26 cellular contexts compared by ENCODE assay signal in the genomic region with DNA sequence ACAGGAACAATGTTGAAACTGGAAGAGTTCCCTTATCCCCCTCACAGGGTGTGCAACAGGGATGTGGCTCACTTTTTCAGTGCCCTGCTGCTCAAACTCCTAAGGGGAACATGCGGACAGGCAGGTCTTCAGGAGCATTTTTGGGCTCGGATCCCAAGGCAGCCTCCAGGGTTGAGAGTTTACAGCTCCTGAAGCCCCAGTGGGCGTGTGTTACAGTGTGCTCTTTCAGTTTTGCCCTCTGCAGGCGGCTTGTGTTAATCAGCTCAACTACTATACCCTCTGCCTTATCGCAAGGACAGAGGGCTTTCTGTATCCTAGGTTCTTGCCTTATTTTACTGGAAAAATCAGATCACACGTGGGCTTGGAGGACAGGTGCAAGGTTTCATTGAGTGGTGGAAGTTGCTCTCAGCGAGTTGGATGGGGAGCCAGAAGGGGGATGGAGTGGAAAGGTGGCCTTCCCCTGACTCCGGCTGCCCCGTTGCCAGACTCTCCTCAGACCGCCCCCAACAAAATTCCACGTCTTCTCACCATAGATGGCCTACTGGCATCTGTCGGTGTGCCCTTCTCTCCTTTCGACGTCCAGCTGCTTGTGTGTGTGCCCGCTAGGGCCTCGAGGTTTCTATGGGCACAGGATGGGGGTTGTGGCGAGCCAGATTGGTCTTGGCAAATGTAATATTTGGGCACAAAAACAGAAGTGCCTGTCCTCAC.
DNase-seq lines count a peak whose midpoint lies in the region; ATAC-seq, FAIRE-seq and TF ChIP-seq lines count a peak whose summit lies in the region.
"Had no signal": no experiment of that assay in that cellular context is flagged by ENCODE, and none has a peak within 500 bp of the region (broad histone marks: within the 10 kb centered on the region; RNA-seq: fewer than 3 reads in every experiment).

No MANE protein-coding gene starts in this region.

- FAIRE-seq in A549 (lab: Jason Lieb, UNC): no peak
- no peak for FAIRE-seq in keratinocyte (lab: Jason Lieb, UNC)
- FAIRE-seq: endometrium, G401.6 had no signal

- no peak overlapping the region for H3K4me3 ChIP-seq in A549
- H3K4me3 ChIP-seq in HUES6 (ENCODE audit: low read depth, low read length): no peak overlapping the region
- H3K4me3 ChIP-seq in choroid plexus epithelial cell (ENCODE audit: low read depth, low read length): peak overlapping the region; percentile 26
- H3K4me3 ChIP-seq in keratinocyte (ENCODE audit: control insufficient read depth in 2 of 3, extremely low read depth in 1 of 3, insufficient read depth in 2 of 3, low read depth in 1 of 3, low read length in 3 of 3): no peak overlapping the region

- no peak for TF ChIP-seq POLR2A in A549 (IDR thresholded peaks at IDR 0.05; ENCODE audit: low read length)

- no peaks in the 10 kb centered on the region for H3K9me3 ChIP-seq in A549
- H3K9me3 ChIP-seq in HUES6 (ENCODE audit: control insufficient read depth, insufficient read depth, low read depth, low read length): no peaks in the 10 kb centered on the region
- H3K9me3 ChIP-seq in keratinocyte (ENCODE audit: control insufficient read depth, low read depth, low read length): no peaks in the 10 kb centered on the region

- no peak for TF ChIP-seq EP300 in A549 (IDR thresholded peaks at IDR 0.05)

- no peaks in the 10 kb centered on the region for H3K27me3 ChIP-seq in HUES6 (ENCODE audit: control insufficient read depth, insufficient read depth, low read length)
- H3K27me3 ChIP-seq in keratinocyte (ENCODE audit: control insufficient read depth, extremely low read depth, insufficient read depth, low read length): no peaks in the 10 kb centered on the region
- H3K27me3 ChIP-seq: foreskin keratinocyte had no signal

- peak overlapping the region; percentile 25; the same call in 1 of the 3 replicates for H3K4me2 ChIP-seq in A549
- no peak overlapping the region for H3K4me2 ChIP-seq in keratinocyte (ENCODE audit: control insufficient read depth, extremely low read depth, insufficient read depth, low read depth, low read length)

- H3K4me3 Mint-ChIP-seq in effector memory CD8-positive, alpha-beta T cell: no peak overlapping the region
- H3K4me3 Mint-ChIP-seq: activated naive CD4-positive, alpha-beta T cell treated with anti-CD3 and anti-CD28 coated beads for 36 hours; stimulated activated naive CD8-positive, alpha-beta T cell treated with anti-CD3 and anti-CD28 coated beads, Interleukin-15, Interleukin-2, amounts not matched to agents 100 ng/mL and 50 ng/mL, for 24 hours; type B pancreatic cell had no signal

- H3K9me3 Mint-ChIP-seq in effector memory CD8-positive, alpha-beta T cell: peaks cover 0 to 3% of the 10 kb centered on the region in 2 donors
- H3K9me3 Mint-ChIP-seq: stimulated activated naive CD8-positive, alpha-beta T cell treated with anti-CD3 and anti-CD28 coated beads, Interleukin-15, Interleukin-2, amounts not matched to agents 100 ng/mL and 50 ng/mL, for 24 hours had no signal

- no peaks in the 10 kb centered on the region for H3K9me1 ChIP-seq in keratinocyte (ENCODE audit: control insufficient read depth, extremely low read depth, insufficient read depth, low read length)

- no peak overlapping the region for H3K27ac Mint-ChIP-seq in effector memory CD8-positive, alpha-beta T cell
- H3K27ac Mint-ChIP-seq: activated naive CD4-positive, alpha-beta T cell treated with anti-CD3 and anti-CD28 coated beads for 36 hours; stimulated activated naive CD8-positive, alpha-beta T cell treated with anti-CD3 and anti-CD28 coated beads, Interleukin-15, Interleukin-2, amounts not matched to agents 100 ng/mL and 50 ng/mL, for 24 hours; type B pancreatic cell had no signal

- ATAC-seq in A549 (peak in 1 of 2 experiments; percentile 81; a peak in 3 of 6 replicates), HG02642 (IDR thresholded peaks at IDR 0.05; ENCODE audit: poor library complexity, unreplicated experiment) (no peak)
- ATAC-seq in effector memory CD8-positive, alpha-beta T cell (replicated peaks): no peak
- ATAC-seq: foreskin keratinocyte, left ventricle myocardium superior, sciatic nerve had no signal

- H2AFZ ChIP-seq in keratinocyte (ENCODE audit: control insufficient read depth, low read length): peak overlapping the region; percentile 33

- 7% methylated on average over 7 of the region's 17 CpGs for WGBS in A549 (ENCODE audit: missing lambda C conversion rate)

- no peaks in the 10 kb centered on the region for H3K36me3 ChIP-seq in HUES6 (ENCODE audit: control insufficient read depth, insufficient read depth, low read length)
- no peaks in the 10 kb centered on the region for H3K36me3 ChIP-seq in keratinocyte (ENCODE audit: control insufficient read depth in 2 of 2, extremely low read depth in 1 of 2, insufficient read depth in 2 of 2, low read length in 2 of 2)

- TF ChIP-seq CTCF in A549 (IDR thresholded peaks at IDR 0.05) (no peak), choroid plexus epithelial cell (conservative IDR thresholded peaks at IDR 0.05; ENCODE audit: low read depth, low read length) (peak; percentile 27), keratinocyte (optimal IDR thresholded peaks at IDR 0.05 in 1 of 3, IDR thresholded peaks at IDR 0.05 in 1 of 3, conservative IDR thresholded peaks at IDR 0.05 in 1 of 3; ENCODE audit: extremely low read depth in 1 of 3, insufficient read depth in 2 of 3, low read length in 3 of 3) (no peak)

- DNase-seq in A549 (ENCODE audit: low read depth in 1 of 2, low spot score in 1 of 2) (peak in 1 of 2 experiments; percentile 21), choroid plexus epithelial cell (ENCODE audit: low read depth) (peak; percentile 14), keratinocyte (ENCODE audit: low read depth, low spot score) (no peak), KG1 (lab: John Stamatoyannopoulos, UW) (no peak), NCI-H524 treated with DMSO at 0.1 percent for 48 hours (lab: John Stamatoyannopoulos, UW) (no peak)
- no peak for DNase-seq in effector memory CD8-positive, alpha-beta T cell
- DNase-seq: activated CD4-positive, alpha-beta T cell treated with anti-CD3 and anti-CD28 coated beads, Interleukin-2, amount 50 U/mL, for 4 hours; activated naive CD4-positive, alpha-beta T cell treated with anti-CD3 and anti-CD28 coated beads for 36 hours; anterior cingulate cortex; cerebellar nuclear complex; foreskin keratinocyte; HCEC 1CT; left ventricle myocardium superior; NCI-H1436; NCI-H2171 treated with DMSO at 0.1 percent for 48 hours; NCI-H748 treated with DMSO at 0.1 percent for 48 hours; SW 1271 had no signal

- POLR2A ChIA-PET in A549 (lab: Yijun Ruan, JAX): no interaction called here

- no peaks in the 10 kb centered on the region for H3K4me1 Mint-ChIP-seq in effector memory CD8-positive, alpha-beta T cell (ENCODE audit: low read depth in 2 of 2)

- no peaks in the 10 kb centered on the region for H4K20me1 ChIP-seq in keratinocyte (ENCODE audit: control insufficient read depth, extremely low read depth, insufficient read depth, low read length)

- H3K4me1 ChIP-seq in A549 (no peaks in the 10 kb centered on the region), HUES6 (ENCODE audit: control insufficient read depth, insufficient read depth, low read length) (0 out of 2 replicates have a peak, but pooled peaks cover 3% of the 10 kb centered on the region), keratinocyte (ENCODE audit: control insufficient read depth, extremely low read depth, insufficient read depth, low read length) (no peaks in the 10 kb centered on the region)
- H3K4me1 ChIP-seq: foreskin keratinocyte had no signal

- H3K27me3 Mint-ChIP-seq in effector memory CD8-positive, alpha-beta T cell: no peaks in the 10 kb centered on the region
- H3K27me3 Mint-ChIP-seq: stimulated activated naive CD8-positive, alpha-beta T cell treated with anti-CD3 and anti-CD28 coated beads, Interleukin-15, Interleukin-2, amounts not matched to agents 100 ng/mL and 50 ng/mL, for 24 hours; type B pancreatic cell had no signal

- CTCF ChIA-PET in A549 (lab: Yijun Ruan, JAX): no interaction called here

- H3K27ac ChIP-seq in A549 (no peak overlapping the region), HUES6 (ENCODE audit: low read depth, low read length) (no peak overlapping the region), keratinocyte (ENCODE audit: control insufficient read depth, insufficient read depth, low read length) (no peak overlapping the region)
- H3K27ac ChIP-seq: foreskin keratinocyte, RWPE1, VCaP had no signal

- peak overlapping the region; percentile 10 for H3K9ac ChIP-seq in HUES6 (ENCODE audit: low read length)
- H3K9ac ChIP-seq in keratinocyte (ENCODE audit: control insufficient read depth, extremely low read depth, insufficient read depth, low read length): no peak overlapping the region

- TF ChIP-seq RAD21 in A549 (conservative IDR thresholded peaks at IDR 0.05 in 1 of 2, IDR thresholded peaks at IDR 0.05 in 1 of 2): no peak

- H3K36me3 Mint-ChIP-seq in effector memory CD8-positive, alpha-beta T cell (ENCODE audit: insufficient read depth): no peaks in the 10 kb centered on the region
- H3K36me3 Mint-ChIP-seq: type B pancreatic cell had no signal

- dilution Hi-C loops in keratinocyte (cut with MboI; ENCODE audit: extremely low pct_ligation_motif_present, low sequenced_read_pairs): no loop called here

- H3K79me2 ChIP-seq in keratinocyte (ENCODE audit: control insufficient read depth, insufficient read depth, low read length): no peaks in the 10 kb centered on the region

TF ChIP-seq in A549, 52 proteins besides CTCF, POLR2A, EP300 and RAD21:
- TF ChIP-seq, protein P1, sequence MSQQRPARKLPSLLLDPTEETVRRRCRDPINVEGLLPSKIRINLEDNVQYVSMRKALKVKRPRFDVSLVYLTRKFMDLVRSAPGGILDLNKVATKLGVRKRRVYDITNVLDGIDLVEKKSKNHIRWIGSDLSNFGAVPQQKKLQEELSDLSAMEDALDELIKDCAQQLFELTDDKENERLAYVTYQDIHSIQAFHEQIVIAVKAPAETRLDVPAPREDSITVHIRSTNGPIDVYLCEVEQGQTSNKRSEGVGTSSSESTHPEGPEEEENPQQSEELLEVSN (IDR thresholded peaks at IDR 0.05; ENCODE audit: borderline replicate concordance, low read depth): no peak
- TF ChIP-seq EHF (CRISPR knock-in tag; IDR thresholded peaks at IDR 0.05) (no peak), HOXB5 (CRISPR knock-in tag; IDR thresholded peaks at IDR 0.05) (no peak)
